ENCODE assay signal across 8 cellular contexts in genomic region chr2:132547089-132547687, GRCh38.
DNase-seq lines count a peak whose midpoint lies in the region; ATAC-seq and TF ChIP-seq lines count a peak whose summit lies in the region.

No MANE protein-coding gene starts in this region.

- H3K27ac ChIP-seq in lung (ENCODE audit: low read depth in 1 of 2, low read length in 1 of 2) = no peak overlapping the region

- TF ChIP-seq CTCF in lung (IDR thresholded peaks at IDR 0.05; ENCODE audit: control extremely low read depth, extremely low read depth) = peak; percentile 49

- ATAC-seq in GM19395 (IDR thresholded peaks at IDR 0.05; ENCODE audit: unreplicated experiment) = peak; percentile 71
- ATAC-seq in lung (ENCODE audit: insufficient read depth, low FRiP score) = peak; percentile 61
- no peak for ATAC-seq in GM18861 (IDR thresholded peaks at IDR 0.05; ENCODE audit: unreplicated experiment)

- H3K9me3 ChIP-seq in lung (ENCODE audit: control insufficient read depth in 2 of 2, insufficient read depth in 1 of 2, low read length in 1 of 2) = peaks cover 6 to 15% of the 10 kb centered on the region in 2 donors

- H3K4me3 ChIP-seq in lung = no peak overlapping the region

- DNase-seq in CD1c-positive myeloid dendritic cell (ENCODE audit: extremely low spot score) (peak; percentile 75), NCI-H1092 (lab: John Stamatoyannopoulos, UW) (peak; percentile 71), T-helper 9 cell (peak; percentile 1), dermis microvascular lymphatic vessel endothelial cell (ENCODE audit: low read depth in 2 of 2) (peak; percentile 15 to 69), lung (ENCODE audit: low spot score) (peak; percentile 62), stromal cell of bone marrow (ENCODE audit: low read depth) (peak; percentile 75)

- no peaks in the 10 kb centered on the region for H3K4me1 ChIP-seq in lung (ENCODE audit: control insufficient read depth in 2 of 2, insufficient read depth in 2 of 2, low read length in 2 of 2)

- 21 to 24% methylated on average over 5 of the region's 5 CpGs for WGBS in lung, 2 donors

- no peaks in the 10 kb centered on the region for H3K36me3 ChIP-seq in lung (ENCODE audit: control insufficient read depth in 2 of 2, insufficient read depth in 2 of 2, low read length in 2 of 2)

- H3K27me3 ChIP-seq in lung (ENCODE audit: control insufficient read depth, insufficient read depth) = no peaks in the 10 kb centered on the region

Comparison
In these comparisons a context has a peak if more than half of its experiments do, and no peak if none do; other contexts are left out.
1. DNase-seq: peak in every context shown above with its lines; median percentile 75 in CD1c-positive myeloid dendritic cell; 75 in stromal cell of bone marrow; 71 in NCI-H1092; 62 in lung; 42 in dermis microvascular lymphatic vessel endothelial cell; 1 in T-helper 9 cell.